In the genomic region with DNA sequence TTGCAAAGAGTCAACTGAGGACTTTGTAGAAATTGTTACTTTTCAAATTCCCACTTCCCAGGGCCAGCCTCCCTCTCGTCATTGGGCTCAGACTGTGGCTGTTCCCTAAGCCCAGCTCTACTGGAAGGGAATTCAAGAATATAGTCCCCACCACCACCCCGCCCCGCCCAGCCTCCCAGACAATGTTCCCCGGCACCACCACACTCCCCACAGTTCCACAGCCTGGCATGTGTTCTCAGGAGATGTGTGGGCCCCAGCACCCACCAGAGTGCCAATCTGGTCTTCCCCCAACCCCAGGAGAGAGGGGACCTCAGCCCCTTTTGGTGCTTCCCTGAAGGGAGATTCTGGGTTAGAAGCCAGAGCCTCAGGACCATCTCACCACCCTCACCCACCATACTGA, we compare ENCODE assay signal across 15 cellular contexts.
DNase-seq lines count a peak whose midpoint lies in the region; ATAC-seq, FAIRE-seq and TF ChIP-seq lines count a peak whose summit lies in the region.
"Had no signal": no experiment of that assay in that cellular context is flagged by ENCODE, and none has a peak within 500 bp of the region (broad histone marks: within the 10 kb centered on the region; RNA-seq: fewer than 3 reads in every experiment).

No MANE protein-coding gene starts in this region.

- no peak for TF ChIP-seq RAD21 in A549 (conservative IDR thresholded peaks at IDR 0.05 in 1 of 2, IDR thresholded peaks at IDR 0.05 in 1 of 2)

- H3K4me1 ChIP-seq in A549 (peaks cover 65% of the 10 kb centered on the region), RWPE2 (ENCODE audit: insufficient read depth, poor library complexity, severe bottlenecking) (peaks cover 79% of the 10 kb centered on the region), heart right ventricle (peaks cover 34 to 93% (median 78%) of the 10 kb centered on the region in 9 donors), gastrocnemius medialis (peaks cover 70% of the 10 kb centered on the region in 2 donors)

- H3K36me3 Mint-ChIP-seq in activated naive CD8-positive, alpha-beta T cell treated with anti-CD3 and anti-CD28 coated beads for 36 hours, result no peaks in the 10 kb centered on the region
- H3K36me3 Mint-ChIP-seq: WTC11 had no signal

- DNase-seq in A549 (ENCODE audit: low read depth in 1 of 2, low spot score in 1 of 2) (no peak), RWPE2 (ENCODE audit: low spot score) (no peak), heart right ventricle (no peak), gastrocnemius medialis (no peak), NCI-H2227 treated with DMSO at 0.1 percent for 48 hours (lab: John Stamatoyannopoulos, UW) (no peak), SKM-1 (lab: John Stamatoyannopoulos, UW; ENCODE audit: unreplicated experiment) (no peak)
- no peak for DNase-seq in activated naive CD8-positive, alpha-beta T cell treated with anti-CD3 and anti-CD28 coated beads for 36 hours
- DNase-seq: activated gamma-delta T cell treated with Interleukin-2 at 50 U/mL for 16 hours, COR-L47, GF-D8, NCI-H1105 treated with DMSO at 0.1 percent for 48 hours, NCI-H345, SW 1271 had no signal

- peak overlapping the region; percentile 67 for H3K4me2 ChIP-seq in A549

- no peak overlapping the region for H3K4me3 Mint-ChIP-seq in activated naive CD8-positive, alpha-beta T cell treated with anti-CD3 and anti-CD28 coated beads for 36 hours
- H3K4me3 Mint-ChIP-seq: WTC11 had no signal

- H3K9me3 Mint-ChIP-seq in activated naive CD8-positive, alpha-beta T cell treated with anti-CD3 and anti-CD28 coated beads for 36 hours, result no peaks in the 10 kb centered on the region
- H3K9me3 Mint-ChIP-seq: WTC11 had no signal

- no peaks in the 10 kb centered on the region for H3K4me1 Mint-ChIP-seq in activated naive CD8-positive, alpha-beta T cell treated with anti-CD3 and anti-CD28 coated beads for 36 hours
- H3K4me1 Mint-ChIP-seq: WTC11 had no signal

- in situ Hi-C loops in gastrocnemius medialis (cut with MboI; ENCODE audit: low sequenced_read_pairs in 4 of 4), result loop anchor here in 3 of 4 donors (10.0 to 25.0 kb wide), 2 partner anchors 85 to 253 kb away; partner anchors contain the start of genes PPP1R12B (in 2 of the 3) and UBE2T (in 2 of the 3)

- H3K4me3 ChIP-seq in A549 (no peak overlapping the region), RWPE2 (ENCODE audit: severe bottlenecking) (no peak overlapping the region), heart right ventricle (no peak overlapping the region), gastrocnemius medialis (no peak overlapping the region)

- H3K27ac ChIP-seq in A549, result peak overlapping the region; percentile 80 to 86
- peak overlapping the region; percentile 94 for H3K27ac ChIP-seq in RWPE2 (ENCODE audit: poor library complexity, severe bottlenecking)
- peak overlapping the region; percentile 78 to 96 (median 90) for H3K27ac ChIP-seq in heart right ventricle
- peak overlapping the region; percentile 77 to 90 (median 82) for H3K27ac ChIP-seq in gastrocnemius medialis

- no peak for FAIRE-seq in A549 (lab: Jason Lieb, UNC)

- intact Hi-C loops in heart right ventricle (cut with DNase I) (loop anchor here in 7 of 10 donors (10.0 kb wide), 2 partner anchors 85 to 95 kb away; no protein-coding TSS in a partner anchor), gastrocnemius medialis (cut with DNase I; ENCODE audit: low total_unique reads) (loop anchor here (10.0 kb wide), 1 partner anchor 245 kb away; the partner anchor contains the start of genes PPP1R12B and UBE2T)

- no peaks in the 10 kb centered on the region for H3K9me3 ChIP-seq in A549
- H3K9me3 ChIP-seq in RWPE2 (ENCODE audit: severe bottlenecking), result no peaks in the 10 kb centered on the region
- H3K9me3 ChIP-seq in heart right ventricle, result no peaks in the 10 kb centered on the region
- no peaks in the 10 kb centered on the region for H3K9me3 ChIP-seq in gastrocnemius medialis

- CTCF ChIA-PET in A549 (lab: Yijun Ruan, JAX), result interaction anchor here (1.1 to 11.2 kb wide), 4 partner anchors 10 to 18 kb away, joined by 3 to 91 read pairs (median 20); no protein-coding TSS in a partner anchor

- no peak overlapping the region for H3K27ac Mint-ChIP-seq in activated naive CD8-positive, alpha-beta T cell treated with anti-CD3 and anti-CD28 coated beads for 36 hours
- H3K27ac Mint-ChIP-seq: WTC11 had no signal

- ATAC-seq in A549 (no peak), RWPE2 (ENCODE audit: low read depth) (no peak), heart right ventricle (peak in 1 of 8 donors; percentile 10), gastrocnemius medialis (no peak), GM21526 (IDR thresholded peaks at IDR 0.05; ENCODE audit: low FRiP score, unreplicated experiment) (no peak)

- no peak for TF ChIP-seq CTCF in A549 (IDR thresholded peaks at IDR 0.05)
- no peak for TF ChIP-seq CTCF in RWPE2 (IDR thresholded peaks at IDR 0.05; ENCODE audit: poor library complexity, severe bottlenecking)
- no peak for TF ChIP-seq CTCF in heart right ventricle (IDR thresholded peaks at IDR 0.05)
- TF ChIP-seq CTCF in gastrocnemius medialis (IDR thresholded peaks at IDR 0.05 in 4 of 5, conservative IDR thresholded peaks at IDR 0.05 in 1 of 5), result no peak

- no peak for TF ChIP-seq POLR2A in A549 (IDR thresholded peaks at IDR 0.05; ENCODE audit: low read length)
- TF ChIP-seq POLR2A in gastrocnemius medialis (IDR thresholded peaks at IDR 0.05), result no peak

- H3K36me3 ChIP-seq in RWPE2 (ENCODE audit: low read depth) (no peaks in the 10 kb centered on the region), heart right ventricle (peaks cover 0 to under 1% (median 0%) of the 10 kb centered on the region in 9 donors), gastrocnemius medialis (no peaks in the 10 kb centered on the region)

- TF ChIP-seq EP300 in A549 (IDR thresholded peaks at IDR 0.05), result no peak

- H3K27me3 ChIP-seq in RWPE2 (ENCODE audit: insufficient read depth, poor library complexity, severe bottlenecking) (no peaks in the 10 kb centered on the region), heart right ventricle (peaks cover 0 to 65% (median 0%) of the 10 kb centered on the region in 7 donors), gastrocnemius medialis (no peaks in the 10 kb centered on the region)

- POLR2A ChIA-PET in A549 (lab: Yijun Ruan, JAX), result no interaction called here

- 97% methylated on average over 1 of the region's 4 CpGs for WGBS in A549 (ENCODE audit: missing lambda C conversion rate)
- WGBS in heart right ventricle, 2 donors, result 89 to 90% methylated on average over 4 of the region's 4 CpGs

- H3K27me3 Mint-ChIP-seq in activated naive CD8-positive, alpha-beta T cell treated with anti-CD3 and anti-CD28 coated beads for 36 hours, result no peaks in the 10 kb centered on the region

TF ChIP-seq in A549, 52 proteins besides CTCF, POLR2A, EP300 and RAD21:
- TF ChIP-seq KDM1A (IDR thresholded peaks at IDR 0.05; ENCODE audit: low read depth), result no peak
- TF ChIP-seq ZNF302 (CRISPR knock-in tag; IDR thresholded peaks at IDR 0.05), result no peak
- TF ChIP-seq GATA3 (IDR thresholded peaks at IDR 0.05; ENCODE audit: borderline replicate concordance), result no peak
- TF ChIP-seq RFX5 (IDR thresholded peaks at IDR 0.05), result no peak
- no peak for TF ChIP-seq HOXB13 (CRISPR knock-in tag; IDR thresholded peaks at IDR 0.05; ENCODE audit: low read depth)
- no peak for TF ChIP-seq PBX3 (IDR thresholded peaks at IDR 0.05)
- no peak for TF ChIP-seq HOXB5 (CRISPR knock-in tag; IDR thresholded peaks at IDR 0.05)
